Comparison of ENCODE assay signal across 1 cellular context in genomic region chr17:11943759-11944347, GRCh38.
TF ChIP-seq lines count a peak whose summit lies in the region.

No MANE protein-coding gene starts in this region.

TF ChIP-seq in H1, 55 proteins besides CTCF, POLR2A, EP300 and RAD21 (continued from another document):
- TF ChIP-seq EGR1 (IDR thresholded peaks at IDR 0.05; ENCODE audit: borderline replicate concordance, low read depth, low read length) (no peak), SIRT6 (IDR thresholded peaks at IDR 0.05; ENCODE audit: low read length) (no peak)
